16 cellular contexts compared by ENCODE assay signal in the genomic region with DNA sequence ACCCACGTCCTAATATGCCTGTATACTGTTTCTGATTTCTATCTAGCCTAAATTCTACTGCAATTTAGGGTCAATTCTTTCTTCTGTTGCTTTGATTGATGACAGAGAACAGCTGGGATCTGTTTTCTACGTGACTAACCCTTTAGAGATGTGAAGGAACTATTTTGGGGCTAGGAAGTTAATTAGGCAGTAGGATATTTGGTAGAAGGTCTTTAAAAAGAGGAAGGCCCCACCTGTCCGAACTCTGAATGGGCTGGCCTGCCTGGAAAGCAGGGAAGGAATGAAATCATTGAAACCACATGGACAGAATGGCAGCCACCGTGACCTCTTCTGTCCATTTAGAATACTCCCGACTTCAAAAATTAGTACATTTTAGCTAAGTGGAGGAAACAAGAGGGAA. TPM values are rescaled to one million over a fixed set of nuclear protein-coding genes. Genes with fewer than 3 reads are reported as not detected.
DNase-seq lines count a peak whose midpoint lies in the region; ATAC-seq and TF ChIP-seq lines count a peak whose summit lies in the region.
"Had no signal": no experiment of that assay in that cellular context is flagged by ENCODE, and none has a peak within 500 bp of the region (broad histone marks: within the 10 kb centered on the region; RNA-seq: fewer than 3 reads in every experiment).

No MANE protein-coding gene starts in this region.

- H3K27me3 Mint-ChIP-seq in T-helper 2 cell treated with Interferon-gamma antibody and Interleukin-4, amounts not matched to agents 5 μg/mL and 100 μg/mL, for 36 hours (ENCODE audit: low read depth), result no peaks in the 10 kb centered on the region
- no peaks in the 10 kb centered on the region for H3K27me3 Mint-ChIP-seq in T-helper 17 cell

- no peak for DNase-seq in T-helper 2 cell treated with Interferon-gamma antibody and Interleukin-4, amounts not matched to agents 5 μg/mL and 100 μg/mL, for 36 hours (ENCODE audit: low spot score)
- DNase-seq in T-helper 2 cell, result no peak
- DNase-seq in T-helper 17 cell, result no peak
- DNase-seq in epithelial cell of prostate (ENCODE audit: low read depth, low spot score), result no peak
- DNase-seq in psoas muscle, result no peak
- DNase-seq in HPDE6-E6E7 (ENCODE audit: extremely low spot score), result no peak
- no peak for DNase-seq in C1 segment of cervical spinal cord (lab: John Stamatoyannopoulos, UW)
- no peak for DNase-seq in Right ventricle myocardium superior
- DNase-seq: anterior cingulate cortex, Caco-2, KG1, NCI-H1417, SHP77 treated with DMSO at 0.1 percent for 48 hours had no signal

- peak overlapping the region; percentile 25 for H3K4me3 Mint-ChIP-seq in T-helper 2 cell treated with Interferon-gamma antibody and Interleukin-4, amounts not matched to agents 5 μg/mL and 100 μg/mL, for 36 hours
- peak overlapping the region; percentile 19 for H3K4me3 Mint-ChIP-seq in T-helper 17 cell

- intact Hi-C loops in psoas muscle (cut with DNase I), result no loop called here
- intact Hi-C loops in Right ventricle myocardium superior (cut with DNase I), result no loop called here

- peak overlapping the region; percentile 65 for H3K27ac ChIP-seq in epithelial cell of prostate
- H3K27ac ChIP-seq in psoas muscle, result peak overlapping the region; percentile 49
- H3K27ac ChIP-seq: coronary artery had no signal

- peaks cover 17 to 97% of the 10 kb centered on the region in 2 donors for H3K36me3 ChIP-seq in psoas muscle (ENCODE audit: insufficient read depth in 1 of 2, low read depth in 1 of 2)

- no peak overlapping the region for H3K4me3 ChIP-seq in psoas muscle
- H3K4me3 ChIP-seq: coronary artery, thoracic aorta had no signal

- H3K36me3 Mint-ChIP-seq in T-helper 2 cell treated with Interferon-gamma antibody and Interleukin-4, amounts not matched to agents 5 μg/mL and 100 μg/mL, for 36 hours (ENCODE audit: low read depth), result peaks cover 68% of the 10 kb centered on the region
- peaks cover 4% of the 10 kb centered on the region for H3K36me3 Mint-ChIP-seq in T-helper 17 cell (ENCODE audit: low read depth)

- no peaks in the 10 kb centered on the region for H3K9me3 ChIP-seq in T-helper 17 cell (ENCODE audit: control insufficient read depth, low read length, poor library complexity, severe bottlenecking)
- no peaks in the 10 kb centered on the region for H3K9me3 ChIP-seq in psoas muscle
- H3K9me3 ChIP-seq: Caco-2, thoracic aorta had no signal

- H3K4me1 Mint-ChIP-seq in T-helper 2 cell treated with Interferon-gamma antibody and Interleukin-4, amounts not matched to agents 5 μg/mL and 100 μg/mL, for 36 hours (ENCODE audit: low read depth), result peaks cover 54% of the 10 kb centered on the region
- peaks cover 44% of the 10 kb centered on the region for H3K4me1 Mint-ChIP-seq in T-helper 17 cell

- no peaks in the 10 kb centered on the region for H3K9me3 Mint-ChIP-seq in T-helper 2 cell treated with Interferon-gamma antibody and Interleukin-4, amounts not matched to agents 5 μg/mL and 100 μg/mL, for 36 hours

- peaks cover 22% of the 10 kb centered on the region for H3K4me1 ChIP-seq in psoas muscle
- H3K4me1 ChIP-seq: Caco-2 had no signal

- ATAC-seq in T-helper 17 cell (no peak), psoas muscle (no peak), Right ventricle myocardium superior (ENCODE audit: poor library complexity) (no peak)
- ATAC-seq: esophagus mucosa had no signal

- no peak for TF ChIP-seq CTCF in psoas muscle (IDR thresholded peaks at IDR 0.05)

- WGBS in psoas muscle, 3 donors, result 66 to 75% (median 71%) methylated on average over 5 of the region's 5 CpGs

- H3K27ac Mint-ChIP-seq in T-helper 2 cell treated with Interferon-gamma antibody and Interleukin-4, amounts not matched to agents 5 μg/mL and 100 μg/mL, for 36 hours, result peak overlapping the region; percentile 66
- H3K27ac Mint-ChIP-seq in T-helper 17 cell, result peak overlapping the region; percentile 100

- no peaks in the 10 kb centered on the region for H3K27me3 ChIP-seq in psoas muscle (ENCODE audit: insufficient read depth in 3 of 3, low read length in 2 of 3)

RNA-seq across cellular contexts. Expression of a gene that starts 21.0 kb away (rescaled TPM):
- 10 to 100 TPM; 43.6 to 45.4 TPM for total RNA-seq in T-helper 17 cell
- total RNA-seq in psoas muscle, result 10 to 100 TPM; 32.1 to 41.8 (median 37.6) TPM
- 10 to 100 TPM; 21.4 to 40.3 (median 32.8) TPM for polyA plus RNA-seq in psoas muscle
- total RNA-seq in Right ventricle myocardium superior, result 24.9 TPM

RNA-seq across cellular contexts. Expression of a gene that starts 44.1 kb away (rescaled TPM):
- 1 to 10 TPM; 3.0 to 3.6 TPM for total RNA-seq in T-helper 17 cell
- total RNA-seq in psoas muscle, result 1 to 10 TPM in 3 of 4 donors, under 1 TPM in 1; 0.57 to 2.0 (median 1.4) TPM
- 1 to 10 TPM in 2 of 3 donors, under 1 TPM in 1; 0.25 to 1.2 (median 1.0) TPM for polyA plus RNA-seq in psoas muscle
- 23.6 TPM for total RNA-seq in Right ventricle myocardium superior
- total RNA-seq: Caco-2 had no signal
